ENCODE assay signal across 23 cellular contexts in genomic region chr6:67265996-67266768, GRCh38.
"Had no signal": no experiment of that assay in that cellular context is flagged by ENCODE, and none has a peak within 500 bp of the region (broad histone marks: within the 10 kb centered on the region; RNA-seq: fewer than 3 reads in every experiment).

No MANE protein-coding gene starts in this region.

- H3K27ac Mint-ChIP-seq: activated CD8-positive, alpha-beta T cell treated with anti-CD3 and anti-CD28 coated beads, Interleukin-2, amount 10 ng/mL, durations not matched to agents 7 days and 5 days; activated naive CD8-positive, alpha-beta T cell; natural killer cell; stimulated activated naive CD8-positive, alpha-beta T cell treated with anti-CD3 and anti-CD28 coated beads, Interleukin-15, Interleukin-2, amounts not matched to agents 100 ng/mL and 50 ng/mL, for 24 hours had no signal

- H3K36me3 ChIP-seq: adrenal gland, breast epithelium, neutrophil, ovary, right atrium auricular region, thyroid gland had no signal

- H3K4me1 ChIP-seq: adrenal gland, breast epithelium, psoas muscle, right atrium auricular region, thyroid gland had no signal

- H3K27ac ChIP-seq: adrenal gland, breast epithelium, coronary artery, neutrophil, ovary, psoas muscle, right atrium auricular region, thyroid gland had no signal

- FAIRE-seq: endometrium, TTC549 had no signal

- H3K4me3 Mint-ChIP-seq: activated CD8-positive, alpha-beta T cell treated with anti-CD3 and anti-CD28 coated beads, Interleukin-2, amount 10 ng/mL, durations not matched to agents 7 days and 5 days; activated naive CD8-positive, alpha-beta T cell; central memory CD8-positive, alpha-beta T cell; natural killer cell; stimulated activated naive CD8-positive, alpha-beta T cell treated with anti-CD3 and anti-CD28 coated beads, Interleukin-15, Interleukin-2, amounts not matched to agents 100 ng/mL and 50 ng/mL, for 24 hours had no signal

- H3K4me3 ChIP-seq: adrenal gland, breast epithelium, coronary artery, lung, ovary, psoas muscle, right atrium auricular region, thyroid gland had no signal

- DNase-seq: activated CD4-positive, alpha-beta T cell treated with anti-CD3 and anti-CD28 coated beads for 1 hour; activated CD4-positive, alpha-beta T cell treated with anti-CD3 and anti-CD28 coated beads, Interleukin-2, amount 50 U/mL, for 1 hour; activated CD8-positive, alpha-beta T cell treated with anti-CD3 and anti-CD28 coated beads, Interleukin-2, amount 10 ng/mL, durations not matched to agents 7 days and 5 days; adrenal gland; foreskin fibroblast; natural killer cell; ovary; psoas muscle; stimulated activated CD4-positive, alpha-beta T cell treated with anti-CD3 and anti-CD28 coated beads, Interleukin-12 subunit alpha, Interleukin-12 subunit beta, amount 100 ng/mL, for 4 hours; stimulated activated CD4-positive, alpha-beta T cell treated with anti-CD3 and anti-CD28 coated beads, Interleukin-4, amount 100 ng/mL, for 4 hours; substantia nigra; thyroid gland had no signal

- H3K9me3 ChIP-seq: adrenal gland, breast epithelium, neutrophil, ovary, psoas muscle, right atrium auricular region, thyroid gland had no signal

- H3K36me3 Mint-ChIP-seq: activated naive CD8-positive, alpha-beta T cell had no signal

- ATAC-seq: activated CD8-positive, alpha-beta T cell treated with anti-CD3 and anti-CD28 coated beads, Interleukin-2, amount 10 ng/mL, durations not matched to agents 7 days and 5 days; left lobe of liver; natural killer cell; psoas muscle had no signal

- H3K27me3 ChIP-seq: adrenal gland, breast epithelium, neutrophil, ovary, right atrium auricular region, thyroid gland had no signal

- H3K4me1 Mint-ChIP-seq: central memory CD8-positive, alpha-beta T cell; natural killer cell had no signal

- H3K27me3 Mint-ChIP-seq: activated naive CD8-positive, alpha-beta T cell; central memory CD8-positive, alpha-beta T cell; stimulated activated naive CD8-positive, alpha-beta T cell treated with anti-CD3 and anti-CD28 coated beads, Interleukin-15, Interleukin-2, amounts not matched to agents 100 ng/mL and 50 ng/mL, for 24 hours had no signal
